8 cellular contexts compared by ENCODE assay signal in the genomic region with DNA sequence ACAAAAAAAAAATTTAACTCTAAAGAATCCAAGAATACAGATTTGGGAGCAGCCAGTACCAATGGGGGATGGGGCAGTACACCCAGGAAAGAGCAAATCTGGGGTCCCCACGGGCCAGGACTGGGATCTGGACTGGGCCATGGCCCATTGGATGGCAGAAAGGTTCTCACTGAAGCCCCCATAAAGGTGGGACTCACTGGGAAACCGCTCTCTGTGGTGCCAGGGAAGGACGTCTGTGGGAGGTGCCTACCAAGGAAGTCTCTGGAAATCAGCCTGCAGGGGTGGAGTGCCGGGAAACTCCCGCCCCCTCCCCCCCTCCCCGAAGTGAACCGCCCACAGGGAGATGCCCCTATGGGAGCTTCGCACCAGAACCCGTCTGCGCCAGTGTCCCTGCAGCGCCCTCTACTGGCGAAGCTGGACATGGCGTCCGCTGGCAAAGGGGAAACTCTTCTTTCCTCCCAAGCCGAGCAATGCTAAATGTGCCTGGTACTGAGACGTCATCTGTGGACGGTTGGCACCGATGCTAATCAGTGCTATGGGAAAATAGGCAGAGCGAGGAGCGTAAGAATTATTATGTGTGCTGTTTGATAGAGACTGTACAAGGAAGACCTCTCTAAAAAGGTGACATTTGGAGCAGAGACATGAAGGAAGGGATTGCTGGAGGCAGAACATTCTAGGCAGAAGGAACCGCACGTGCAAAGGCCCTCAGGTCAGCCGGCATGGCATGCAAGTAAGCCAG.
DNase-seq lines count a peak whose midpoint lies in the region; ATAC-seq and TF ChIP-seq lines count a peak whose summit lies in the region.

No MANE protein-coding gene starts in this region.

- peak; percentile 84 for TF ChIP-seq CTCF in GM12865 (IDR thresholded peaks at IDR 0.05; ENCODE audit: insufficient read depth, low read depth, low read length, missing control alignments)
- TF ChIP-seq CTCF in nephron progenitor cell (IDR thresholded peaks at IDR 0.05) = peak; percentile 66

- DNase-seq in GM12865 (ENCODE audit: low read depth) (peak; percentile 64), NCI-H82 (lab: John Stamatoyannopoulos, UW) (peak; percentile 80), erythroblast (lab: John Stamatoyannopoulos, UW) (peak; percentile 52 to 67), nephron progenitor cell (peak; percentile 73), stromal cell of bone marrow (ENCODE audit: low read depth) (peak; percentile 15), glomerular visceral epithelial cell (ENCODE audit: extremely low spot score) (no peak)
- DNase-seq in activated CD8-positive, alpha-beta memory T cell treated with anti-CD3 and anti-CD28 coated beads, Interleukin-2, amount 10 ng/mL, durations not matched to agents 7 days and 5 days = peak; percentile 86

- ATAC-seq in HG02588 (IDR thresholded peaks at IDR 0.05; ENCODE audit: unreplicated experiment) = peak; percentile 52
- peak; percentile 56 for ATAC-seq in activated CD8-positive, alpha-beta memory T cell treated with anti-CD3 and anti-CD28 coated beads, Interleukin-2, amount 10 ng/mL, durations not matched to agents 7 days and 5 days

- H3K4me3 ChIP-seq in GM12865 (ENCODE audit: low read depth, low read length) = no peak overlapping the region

- CTCF ChIA-PET in activated CD8-positive, alpha-beta memory T cell treated with anti-CD3 and anti-CD28 coated beads, Interleukin-2, amount 10 ng/mL, durations not matched to agents 7 days and 5 days (lab: Charles Lee) = interaction anchor here (0.6 to 3.8 kb wide), 18 partner anchors 9 to 831 kb away, joined by 3 to 33 read pairs (median 6); no protein-coding TSS in a partner anchor

- H3K4me1 Mint-ChIP-seq in activated CD8-positive, alpha-beta memory T cell treated with anti-CD3 and anti-CD28 coated beads, Interleukin-2, amount 10 ng/mL, durations not matched to agents 7 days and 5 days = peaks cover 52% of the 10 kb centered on the region
- H3K4me1 Mint-ChIP-seq in nephron progenitor cell = peaks cover 14% of the 10 kb centered on the region

- peaks cover 15% of the 10 kb centered on the region for H3K36me3 Mint-ChIP-seq in activated CD8-positive, alpha-beta memory T cell treated with anti-CD3 and anti-CD28 coated beads, Interleukin-2, amount 10 ng/mL, durations not matched to agents 7 days and 5 days
- H3K36me3 Mint-ChIP-seq in nephron progenitor cell (ENCODE audit: low read depth) = peaks cover 9% of the 10 kb centered on the region

- H3K27ac Mint-ChIP-seq in activated CD8-positive, alpha-beta memory T cell treated with anti-CD3 and anti-CD28 coated beads, Interleukin-2, amount 10 ng/mL, durations not matched to agents 7 days and 5 days = peak overlapping the region; percentile 23
- H3K27ac Mint-ChIP-seq in nephron progenitor cell = no peak overlapping the region

- no peak overlapping the region for H3K4me3 Mint-ChIP-seq in activated CD8-positive, alpha-beta memory T cell treated with anti-CD3 and anti-CD28 coated beads, Interleukin-2, amount 10 ng/mL, durations not matched to agents 7 days and 5 days
- no peak overlapping the region for H3K4me3 Mint-ChIP-seq in nephron progenitor cell

- peaks cover 2% of the 10 kb centered on the region for H3K9me3 Mint-ChIP-seq in activated CD8-positive, alpha-beta memory T cell treated with anti-CD3 and anti-CD28 coated beads, Interleukin-2, amount 10 ng/mL, durations not matched to agents 7 days and 5 days (ENCODE audit: low read depth)
- H3K9me3 Mint-ChIP-seq in nephron progenitor cell = peaks cover 20% of the 10 kb centered on the region

- no peak for TF ChIP-seq POLR2A in erythroblast (IDR thresholded peaks at IDR 0.05; ENCODE audit: low read length)

- no peaks in the 10 kb centered on the region for H3K27me3 Mint-ChIP-seq in activated CD8-positive, alpha-beta memory T cell treated with anti-CD3 and anti-CD28 coated beads, Interleukin-2, amount 10 ng/mL, durations not matched to agents 7 days and 5 days
- peaks cover 7% of the 10 kb centered on the region for H3K27me3 Mint-ChIP-seq in nephron progenitor cell (ENCODE audit: low read depth, poor library complexity)
